Comparison of ENCODE assay signal across 25 cellular contexts in the genomic region with DNA sequence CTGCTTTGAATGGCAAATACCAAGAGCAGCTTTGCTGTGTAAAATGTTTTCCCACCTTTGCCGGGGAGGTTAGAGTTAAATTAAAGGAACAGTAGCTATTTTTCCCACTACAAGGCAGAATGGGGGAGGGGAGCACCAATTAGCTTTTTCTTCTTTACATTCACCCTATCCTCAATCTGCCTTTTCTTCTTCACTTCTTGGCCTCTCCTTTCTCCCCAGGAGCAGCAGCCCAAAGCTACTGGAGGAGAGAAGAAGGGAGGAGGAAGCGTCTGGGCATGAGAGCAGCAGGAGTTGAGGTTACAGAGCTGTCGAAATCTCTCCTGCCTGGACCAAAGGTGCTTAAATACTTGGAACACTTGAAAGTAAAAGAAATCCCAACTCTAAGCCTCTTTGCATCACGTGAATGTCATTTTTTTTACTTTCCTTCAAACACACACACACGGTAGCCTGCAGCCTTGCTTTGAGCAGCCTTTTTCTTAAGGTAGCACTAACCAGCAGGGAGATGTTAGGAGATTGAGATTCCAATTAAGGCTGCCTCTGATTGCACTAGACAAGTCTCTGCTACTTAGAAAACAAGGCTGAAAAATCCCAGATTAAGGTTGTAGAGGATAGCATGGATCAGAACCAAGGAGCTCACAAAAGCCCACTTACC. TPM values are rescaled to one million over a fixed set of nuclear protein-coding genes. Genes with fewer than 3 reads are reported as not detected.
DNase-seq lines count a peak whose midpoint lies in the region; ATAC-seq and TF ChIP-seq lines count a peak whose summit lies in the region.
"Had no signal": no experiment of that assay in that cellular context is flagged by ENCODE, and none has a peak within 500 bp of the region (broad histone marks: within the 10 kb centered on the region; RNA-seq: fewer than 3 reads in every experiment).

No MANE protein-coding gene starts in this region.

- intact Hi-C loops in spleen (cut with DNase I; ENCODE audit: low total_unique reads), result no loop called here
- intact Hi-C loops in activated CD8-positive, alpha-beta T cell treated with anti-CD3 and anti-CD28 coated beads for 36 hours (cut with micrococcal nuclease), result no loop called here

- TF ChIP-seq CTCF in H9 (conservative IDR thresholded peaks at IDR 0.05) (no peak), spleen (IDR thresholded peaks at IDR 0.05 in 8 of 11, conservative IDR thresholded peaks at IDR 0.05 in 3 of 11) (no peak)
- TF ChIP-seq CTCF in activated CD8-positive, alpha-beta T cell treated with anti-CD3 and anti-CD28 coated beads for 36 hours (IDR thresholded peaks at IDR 0.05), result no peak

- ATAC-seq in activated CD8-positive, alpha-beta T cell treated with anti-CD3 and anti-CD28 coated beads for 36 hours, result no peak
- ATAC-seq: sciatic nerve had no signal

- no peaks in the 10 kb centered on the region for H3K9me3 Mint-ChIP-seq in H9
- no peaks in the 10 kb centered on the region for H3K9me3 Mint-ChIP-seq in activated CD8-positive, alpha-beta T cell treated with anti-CD3 and anti-CD28 coated beads for 36 hours
- H3K9me3 Mint-ChIP-seq: activated CD4-positive, alpha-beta T cell treated with anti-CD3 and anti-CD28 coated beads, Interleukin-2, amount 10 ng/mL, durations not matched to agents 24 days and 14 days had no signal

- H3K56ac ChIP-seq in H9 (ENCODE audit: insufficient read length, low read depth, low read length), result no peak overlapping the region

- no CpG with 5 or more reads among the region's 5 CpGs for WGBS in H9 (ENCODE audit: extremely low coverage, insufficient read length, low lambda C conversion rate)
- 1 to 8% methylated on average over 4 to 5 of the region's 5 CpGs for WGBS in ectodermal cell, 2 experiments
- WGBS in neuronal stem cell (ENCODE audit: extremely low coverage in 2 of 2, insufficient read length in 2 of 2, insufficient replicate concordance in 1 of 2), 2 donors, result no CpG with 5 or more reads among the region's 5 CpGs
- 12 to 18% (median 14%) methylated on average over 5 of the region's 5 CpGs for WGBS in spleen, 5 donors

- H2BK5ac ChIP-seq in H9 (ENCODE audit: insufficient read length, low read length), result no peak overlapping the region
- no peak overlapping the region for H2BK5ac ChIP-seq in neuronal stem cell (ENCODE audit: low read length)

- H3K4me3 Mint-ChIP-seq in H9, result peak overlapping the region in 1 of 2 experiments; percentile 38; a peak in 2 of 5 replicates
- H3K4me3 Mint-ChIP-seq in activated CD8-positive, alpha-beta T cell treated with anti-CD3 and anti-CD28 coated beads for 36 hours, result no peak overlapping the region
- H3K4me3 Mint-ChIP-seq: activated CD4-positive, alpha-beta T cell treated with anti-CD3 and anti-CD28 coated beads, Interleukin-2, amount 10 ng/mL, durations not matched to agents 24 days and 14 days; activated naive CD8-positive, alpha-beta T cell; CD8-positive, alpha-beta memory T cell had no signal

- CTCF ChIA-PET in activated CD8-positive, alpha-beta T cell treated with anti-CD3 and anti-CD28 coated beads for 36 hours (lab: Charles Lee), result interaction anchor here (1.0 to 1.3 kb wide), 2 partner anchors 22 to 333 kb away, joined by 3 read pairs; no protein-coding TSS in a partner anchor

- H2BK15ac ChIP-seq in H9 (ENCODE audit: low read depth, low read length) (no peak overlapping the region), neuronal stem cell (ENCODE audit: low read length) (no peak overlapping the region)

- peaks cover 24 to 42% of the 10 kb centered on the region in 2 experiments for H3K4me1 Mint-ChIP-seq in H9
- H3K4me1 Mint-ChIP-seq in activated CD8-positive, alpha-beta T cell treated with anti-CD3 and anti-CD28 coated beads for 36 hours (ENCODE audit: low read depth), result no peaks in the 10 kb centered on the region
- H3K4me1 Mint-ChIP-seq: activated CD4-positive, alpha-beta T cell treated with anti-CD3 and anti-CD28 coated beads, Interleukin-2, amount 10 ng/mL, durations not matched to agents 24 days and 14 days; CD8-positive, alpha-beta memory T cell had no signal

- H3K4me3 ChIP-seq in ectodermal cell (ENCODE audit: insufficient read depth, low read depth, low read length) (peak overlapping the region; percentile 16), neuronal stem cell (ENCODE audit: low read length in 2 of 2) (no peak overlapping the region), spleen (no peak overlapping the region)
- H3K4me3 ChIP-seq: left ventricle myocardium inferior, tibial artery had no signal

- H3K9ac ChIP-seq in H9 (ENCODE audit: extremely low read depth, insufficient read length, low read length), result no peak overlapping the region
- no peak overlapping the region for H3K9ac ChIP-seq in neuronal stem cell (ENCODE audit: low read depth, low read length, poor library complexity)

- no peaks in the 10 kb centered on the region; the same call in 1 of the 2 replicates for H3K79me2 ChIP-seq in H9 (ENCODE audit: insufficient read depth, low read length)

- H2BK120ac ChIP-seq in H9 (ENCODE audit: low read depth, low read length, poor library complexity, severe bottlenecking) (no peak overlapping the region), neuronal stem cell (ENCODE audit: low read depth, low read length) (no peak overlapping the region)

- H4K91ac ChIP-seq in H9 (ENCODE audit: insufficient read length, low read depth, low read length) (no peak overlapping the region), neuronal stem cell (ENCODE audit: low read depth, low read length, poor library complexity) (no peak overlapping the region)

- peak overlapping the region; percentile 30 for H3K4me2 ChIP-seq in H9 (ENCODE audit: insufficient read depth, insufficient read length, low read length)
- peak overlapping the region; percentile 41 for H3K4me2 ChIP-seq in neuronal stem cell (ENCODE audit: insufficient read depth, low read length, poor library complexity, severe bottlenecking)

- H3K27me3 ChIP-seq in H9 (ENCODE audit: insufficient read depth, low read length) (no peaks in the 10 kb centered on the region), ectodermal cell (ENCODE audit: control insufficient read depth, insufficient read depth, low read length, poor library complexity, severe bottlenecking) (no peaks in the 10 kb centered on the region), neuronal stem cell (ENCODE audit: control insufficient read depth in 3 of 3, insufficient read depth in 3 of 3, low read depth in 1 of 3, low read length in 3 of 3) (peaks cover 0 to 5% (median 0%) of the 10 kb centered on the region in 3 experiments), spleen (replicated peaks in 1 of 7) (peaks cover 0 to 23% (median 0%) of the 10 kb centered on the region in 7 donors)

- no peak for DNase-seq in H9
- peak; percentile 24 for DNase-seq in NCI-H69 (lab: John Stamatoyannopoulos, UW)
- peak; percentile 45 for DNase-seq in neuronal stem cell (ENCODE audit: low spot score)
- DNase-seq in spleen, result no peak
- DNase-seq in activated CD8-positive, alpha-beta T cell treated with anti-CD3 and anti-CD28 coated beads for 36 hours, result no peak
- DNase-seq in MV-4-11 (lab: John Stamatoyannopoulos, UW), result no peak
- DNase-seq: activated CD4-positive, alpha-beta T cell treated with anti-CD3 and anti-CD28 coated beads, Interleukin-2, amount 10 ng/mL, durations not matched to agents 24 days and 14 days; activated effector memory CD4-positive, alpha-beta T cell treated with Interleukin-2 at 50 U/mL for 16 hours; activated T-cell treated with anti-CD3 and anti-CD28 coated beads, Interleukin-2, amount 50 U/mL, for 1 hour; CD8-positive, alpha-beta memory T cell; DMS53; effector CD8-positive, alpha-beta T cell; GDM1; hypothalamus; left ventricle myocardium inferior; NCI-H1092; NCI-H187 treated with DMSO at 0.1 percent for 48 hours; SIG-M5; stimulated activated CD4-positive, alpha-beta T cell treated with anti-CD3 and anti-CD28 coated beads, Interleukin-12 subunit alpha, Interleukin-12 subunit beta, amount 100 ng/mL, for 4 hours; stimulated activated CD4-positive, alpha-beta T cell treated with anti-CD3 and anti-CD28 coated beads, Interleukin-2, amount 100 ng/mL, for 48 hours; SW 1271; tibial artery had no signal

- H3K27ac ChIP-seq in H9 (ENCODE audit: insufficient read length, low read depth, low read length), result no peak overlapping the region
- peak overlapping the region; percentile 63 for H3K27ac ChIP-seq in ectodermal cell (ENCODE audit: insufficient read depth, low read depth, low read length, poor library complexity, severe bottlenecking)
- H3K27ac ChIP-seq in neuronal stem cell (replicated peaks; ENCODE audit: low read length), result peak overlapping the region; percentile 68
- H3K27ac ChIP-seq in spleen, result no peak overlapping the region
- H3K27ac ChIP-seq: left ventricle myocardium inferior, tibial artery had no signal

- peaks cover 4% of the 10 kb centered on the region; the same call in 1 of the 2 replicates for H3K4me1 ChIP-seq in H9 (ENCODE audit: insufficient read depth, low read length)
- peaks cover 47% of the 10 kb centered on the region for H3K4me1 ChIP-seq in ectodermal cell (ENCODE audit: control insufficient read depth, insufficient read depth, low read length)
- peaks cover 0 to 31% of the 10 kb centered on the region in 2 donors for H3K4me1 ChIP-seq in neuronal stem cell (ENCODE audit: control insufficient read depth in 2 of 2, insufficient read depth in 1 of 2, low read depth in 1 of 2, low read length in 2 of 2)
- H3K4me1 ChIP-seq in spleen, result no peaks in the 10 kb centered on the region
- H3K4me1 ChIP-seq: left ventricle myocardium inferior, tibial artery had no signal

- POLR2A ChIA-PET in activated CD8-positive, alpha-beta T cell treated with anti-CD3 and anti-CD28 coated beads for 36 hours (lab: Charles Lee), result no interaction called here

- H2BK20ac ChIP-seq in H9 (ENCODE audit: low read depth, low read length, poor library complexity, severe bottlenecking), result no peak overlapping the region

- H4K8ac ChIP-seq in H9 (replicated peaks; ENCODE audit: insufficient read length, low read depth, low read length) (no peak overlapping the region), neuronal stem cell (ENCODE audit: low read depth, low read length) (no peak overlapping the region)

- no peaks in the 10 kb centered on the region for H3K23me2 ChIP-seq in H9 (ENCODE audit: insufficient read length, low read depth, low read length, poor library complexity, severe bottlenecking)

- peak overlapping the region in 2 of 3 experiments; percentile 73 to 92; a peak in 6 of 7 replicates for H3K27ac Mint-ChIP-seq in H9
- no peak overlapping the region for H3K27ac Mint-ChIP-seq in activated CD8-positive, alpha-beta T cell treated with anti-CD3 and anti-CD28 coated beads for 36 hours
- H3K27ac Mint-ChIP-seq: activated CD4-positive, alpha-beta T cell treated with anti-CD3 and anti-CD28 coated beads, Interleukin-2, amount 10 ng/mL, durations not matched to agents 24 days and 14 days; activated naive CD8-positive, alpha-beta T cell; CD8-positive, alpha-beta memory T cell had no signal

- H3K79me1 ChIP-seq in H9 (ENCODE audit: insufficient read depth, low read depth, low read length, poor library complexity, severe bottlenecking) (no peaks in the 10 kb centered on the region), neuronal stem cell (ENCODE audit: low read depth, low read length) (no peaks in the 10 kb centered on the region)

- no peak overlapping the region for H2AK5ac ChIP-seq in H9 (ENCODE audit: insufficient read length, low read length)
- H2AK5ac ChIP-seq in neuronal stem cell (ENCODE audit: low read depth, low read length), result no peak overlapping the region

- H2AFZ ChIP-seq in H9 (ENCODE audit: low read length) (peak overlapping the region; percentile 89), neuronal stem cell (ENCODE audit: low read length) (peak overlapping the region; percentile 63)

- H3K14ac ChIP-seq in H9 (ENCODE audit: insufficient read depth, low read length), result 0 out of 2 replicates have a peak overlapping the region, but pooled peaks have one; percentile 48
- no peak overlapping the region for H3K14ac ChIP-seq in neuronal stem cell (ENCODE audit: low read length)

- H3T11ph ChIP-seq in H9 (ENCODE audit: low read length), result no peak overlapping the region

- TF ChIP-seq POLR2A in spleen (IDR thresholded peaks at IDR 0.05), result no peak

- H3K36me3 ChIP-seq in ectodermal cell (ENCODE audit: control insufficient read depth, insufficient read depth, low read length) (no peaks in the 10 kb centered on the region), neuronal stem cell (replicated peaks in 1 of 2; ENCODE audit: control insufficient read depth in 2 of 2, insufficient read depth in 2 of 2, low read length in 2 of 2) (no peaks in the 10 kb centered on the region), spleen (no peaks in the 10 kb centered on the region)
- H3K36me3 ChIP-seq: left ventricle myocardium inferior, tibial artery had no signal

- H3K18ac ChIP-seq in H9 (ENCODE audit: insufficient read length, low read depth, low read length) (peak overlapping the region; percentile 69), neuronal stem cell (ENCODE audit: low read length) (no peak overlapping the region)

- H3K4ac ChIP-seq in H9 (ENCODE audit: low read depth, low read length) (no peak overlapping the region), neuronal stem cell (ENCODE audit: low read length) (no peak overlapping the region)

- no peaks in the 10 kb centered on the region for H4K20me1 ChIP-seq in H9 (ENCODE audit: control insufficient read depth, insufficient read depth, insufficient read length)

- H3K23ac ChIP-seq in H9 (ENCODE audit: insufficient read length, low read depth, low read length) (no peak overlapping the region), neuronal stem cell (ENCODE audit: low read depth, low read length, poor library complexity) (no peak overlapping the region)

- no peaks in the 10 kb centered on the region for H3K36me3 Mint-ChIP-seq in H9 (ENCODE audit: insufficient read depth in 1 of 3, low read depth in 3 of 3)
- H3K36me3 Mint-ChIP-seq in activated CD8-positive, alpha-beta T cell treated with anti-CD3 and anti-CD28 coated beads for 36 hours (ENCODE audit: low read depth), result no peaks in the 10 kb centered on the region
- H3K36me3 Mint-ChIP-seq: activated naive CD8-positive, alpha-beta T cell; CD8-positive, alpha-beta memory T cell had no signal

- H3K9me3 ChIP-seq in H9 (ENCODE audit: control insufficient read depth, low read depth, low read length), result no peaks in the 10 kb centered on the region
- no peaks in the 10 kb centered on the region for H3K9me3 ChIP-seq in ectodermal cell (ENCODE audit: control insufficient read depth, low read length)
- peaks cover 0 to 3% of the 10 kb centered on the region in 2 donors for H3K9me3 ChIP-seq in neuronal stem cell (replicated peaks in 1 of 2; ENCODE audit: control insufficient read depth in 2 of 2, insufficient read depth in 1 of 2, low read depth in 1 of 2, low read length in 2 of 2)
- H3K9me3 ChIP-seq in spleen, result peaks cover 0 to 6% (median 0%) of the 10 kb centered on the region in 8 donors
- H3K9me3 ChIP-seq: tibial artery had no signal

- H3K27me3 Mint-ChIP-seq in H9 (ENCODE audit: low read depth), result no peaks in the 10 kb centered on the region; the same call in 1 of the 2 replicates
- peaks cover 10% of the 10 kb centered on the region for H3K27me3 Mint-ChIP-seq in activated CD8-positive, alpha-beta T cell treated with anti-CD3 and anti-CD28 coated beads for 36 hours

- no peak overlapping the region for H4K5ac ChIP-seq in H9 (ENCODE audit: insufficient read length, low read depth, low read length)

- H2BK12ac ChIP-seq in H9 (ENCODE audit: insufficient read length, low read depth, low read length) (no peak overlapping the region), neuronal stem cell (ENCODE audit: low read length) (no peak overlapping the region)

RNA-seq across cellular contexts. Expression of gene WASF3, which starts 38.9 kb away (rescaled TPM):
- total RNA-seq in H9 (2021), result 20.7 and 22.2 TPM in 2 replicates
- polyA plus RNA-seq in ectodermal cell (2013, experiment 1 of 4), result 127 TPM
- 135 TPM for polyA plus RNA-seq in ectodermal cell (2013, experiment 2 of 4)
- polyA plus RNA-seq in ectodermal cell (2013, experiment 3 of 4), result 89.2 TPM
- 111 TPM for polyA plus RNA-seq in ectodermal cell (2013, experiment 4 of 4)
- 70.3 TPM for polyA plus RNA-seq in neuronal stem cell (2013, experiment 1 of 2)
- 72.7 TPM for polyA plus RNA-seq in neuronal stem cell (2013, experiment 2 of 2)
- total RNA-seq in spleen, result 10 to 100 TPM in 4 of 7 donors, 1 to 10 TPM in 3; 7.4 to 16.4 (median 11.4) TPM
- 1 to 10 TPM; 1.7 to 3.3 (median 1.7) TPM for polyA plus RNA-seq in spleen
- under 1 TPM; 0.07 to 0.09 TPM for total RNA-seq in activated CD8-positive, alpha-beta T cell treated with anti-CD3 and anti-CD28 coated beads for 36 hours
- polyA plus RNA-seq: CD8-positive, alpha-beta memory T cell had no signal

Comparison
In these comparisons a context has a peak if more than half of its experiments do, and no peak if none do; other contexts are left out.
1. DNase-seq: peak in NCI-H69 (single experiment) and neuronal stem cell (single experiment); none in H9 (single experiment), spleen (single experiment), activated CD8-positive, alpha-beta T cell treated with anti-CD3 and anti-CD28 coated beads for 36 hours (single experiment) and MV-4-11 (single experiment).
2. H3K27ac ChIP-seq: peak in ectodermal cell (single experiment) and neuronal stem cell (single experiment); none in H9 (single experiment) and spleen (0 of 8).
3. RNA of gene WASF3, which starts 38.9 kb away (total RNA-seq): 20.7 to 22.2 TPM in H9 and 7.4 to 16.4 TPM in spleen; 0.07 to 0.09 TPM in activated CD8-positive, alpha-beta T cell treated with anti-CD3 and anti-CD28 coated beads for 36 hours; every median in the first group is over 4 times any median in the second.